In genomic region chr5:176152191-176152932, GRCh38 we compare ENCODE assay signal across 17 cellular contexts.
DNase-seq lines count a peak whose midpoint lies in the region; ATAC-seq and TF ChIP-seq lines count a peak whose summit lies in the region.
"Had no signal": no experiment of that assay in that cellular context is flagged by ENCODE, and none has a peak within 500 bp of the region (broad histone marks: within the 10 kb centered on the region; RNA-seq: fewer than 3 reads in every experiment).

No MANE protein-coding gene starts in this region.

- H3K4me1 ChIP-seq in neural progenitor cell = peaks cover 26% of the 10 kb centered on the region
- H3K4me1 ChIP-seq: ascending aorta had no signal

- H3K27me3 Mint-ChIP-seq in neural progenitor cell (ENCODE audit: insufficient read depth, low read depth) = no peaks in the 10 kb centered on the region

- TF ChIP-seq POLR2A in GM18505 (IDR thresholded peaks at IDR 0.05; ENCODE audit: borderline replicate concordance, extremely low read depth, insufficient read depth, insufficient read length) = no peak

- TF ChIP-seq CTCF in neural progenitor cell (IDR thresholded peaks at IDR 0.05) = no peak

- H3K4me1 Mint-ChIP-seq in neural progenitor cell = peaks cover 29% of the 10 kb centered on the region
- H3K4me1 Mint-ChIP-seq: activated CD4-positive, alpha-beta T cell treated with anti-CD3 and anti-CD28 coated beads, Interleukin-2, amount 10 ng/mL, durations not matched to agents 24 days and 14 days; immature natural killer cell had no signal

- peak; percentile 2 for DNase-seq in EL
- DNase-seq in NCI-H69 (lab: John Stamatoyannopoulos, UW) = peak; percentile 23
- peak; percentile 75 for DNase-seq in glomerular visceral epithelial cell (ENCODE audit: extremely low spot score)
- peak; percentile 93 for DNase-seq in neural progenitor cell (ENCODE audit: low spot score)
- no peak for DNase-seq in caudate nucleus (lab: John Stamatoyannopoulos, UW)
- DNase-seq: activated CD4-positive, alpha-beta T cell treated with anti-CD3 and anti-CD28 coated beads, Interleukin-2, amount 10 ng/mL, durations not matched to agents 24 days and 14 days; activated naive CD4-positive, alpha-beta T cell treated with Interleukin-2 at 50 U/mL for 16 hours; GF-D8; immature natural killer cell; mammary epithelial cell; stimulated activated CD4-positive, alpha-beta T cell treated with anti-CD3 and anti-CD28 coated beads, Interleukin-1b, Interleukin-23, amount 100 ng/mL, for 48 hours had no signal

- H3K9me3 ChIP-seq in neural progenitor cell (ENCODE audit: low read depth) = no peaks in the 10 kb centered on the region
- H3K9me3 ChIP-seq: ascending aorta, SJSA1 had no signal

- H3K36me3 Mint-ChIP-seq in neural progenitor cell = no peaks in the 10 kb centered on the region
- H3K36me3 Mint-ChIP-seq: immature natural killer cell had no signal

- H3K36me3 ChIP-seq in neural progenitor cell = no peaks in the 10 kb centered on the region
- H3K36me3 ChIP-seq: ascending aorta, SJSA1 had no signal

- no peak overlapping the region for H3K27ac ChIP-seq in neural progenitor cell
- no peak overlapping the region for H3K27ac ChIP-seq in caudate nucleus (ENCODE audit: low read depth, low read length)
- H3K27ac ChIP-seq: ascending aorta, coronary artery, SJSA1 had no signal

- H3K4me2 ChIP-seq in neural progenitor cell = peak overlapping the region; percentile 71

- peak overlapping the region; percentile 64 for H2AFZ ChIP-seq in neural progenitor cell (replicated peaks)

- ATAC-seq in HG02623 (IDR thresholded peaks at IDR 0.05; ENCODE audit: unreplicated experiment) (no peak), GM18505 (IDR thresholded peaks at IDR 0.05; ENCODE audit: unreplicated experiment) (no peak), HG02571 (IDR thresholded peaks at IDR 0.05; ENCODE audit: unreplicated experiment) (no peak)

- no peak overlapping the region for H3K4me3 ChIP-seq in neural progenitor cell
- H3K4me3 ChIP-seq: ascending aorta, coronary artery, SJSA1 had no signal

- H3K9ac ChIP-seq in neural progenitor cell = no peak overlapping the region

- peak overlapping the region; percentile 19 for H3K27ac Mint-ChIP-seq in neural progenitor cell
- H3K27ac Mint-ChIP-seq: activated CD4-positive, alpha-beta T cell treated with anti-CD3 and anti-CD28 coated beads, Interleukin-2, amount 10 ng/mL, durations not matched to agents 24 days and 14 days; immature natural killer cell had no signal

- H3K27me3 ChIP-seq in neural progenitor cell = no peaks in the 10 kb centered on the region
- H3K27me3 ChIP-seq: ascending aorta had no signal

- H3K79me2 ChIP-seq in neural progenitor cell (ENCODE audit: low read depth) = no peaks in the 10 kb centered on the region

- H3F3A ChIP-seq in neural progenitor cell (ENCODE audit: low read depth) = peaks cover 19% of the 10 kb centered on the region

- no peaks in the 10 kb centered on the region for H4K20me1 ChIP-seq in neural progenitor cell (ENCODE audit: low read depth)

- H3K4me3 Mint-ChIP-seq in neural progenitor cell = peak overlapping the region; percentile 42
- H3K4me3 Mint-ChIP-seq: activated CD4-positive, alpha-beta T cell treated with anti-CD3 and anti-CD28 coated beads, Interleukin-2, amount 10 ng/mL, durations not matched to agents 24 days and 14 days; immature natural killer cell had no signal

- H3K9me3 Mint-ChIP-seq in neural progenitor cell = no peaks in the 10 kb centered on the region
- H3K9me3 Mint-ChIP-seq: activated CD4-positive, alpha-beta T cell treated with anti-CD3 and anti-CD28 coated beads, Interleukin-2, amount 10 ng/mL, durations not matched to agents 24 days and 14 days; immature natural killer cell had no signal

Comparison
In these comparisons a context has a peak if more than half of its experiments do, and no peak if none do; other contexts are left out.
1. DNase-seq: peak in EL (single experiment), NCI-H69 (single experiment), glomerular visceral epithelial cell (single experiment) and neural progenitor cell (single experiment); none in caudate nucleus (0 of 61).